In the genomic region with DNA sequence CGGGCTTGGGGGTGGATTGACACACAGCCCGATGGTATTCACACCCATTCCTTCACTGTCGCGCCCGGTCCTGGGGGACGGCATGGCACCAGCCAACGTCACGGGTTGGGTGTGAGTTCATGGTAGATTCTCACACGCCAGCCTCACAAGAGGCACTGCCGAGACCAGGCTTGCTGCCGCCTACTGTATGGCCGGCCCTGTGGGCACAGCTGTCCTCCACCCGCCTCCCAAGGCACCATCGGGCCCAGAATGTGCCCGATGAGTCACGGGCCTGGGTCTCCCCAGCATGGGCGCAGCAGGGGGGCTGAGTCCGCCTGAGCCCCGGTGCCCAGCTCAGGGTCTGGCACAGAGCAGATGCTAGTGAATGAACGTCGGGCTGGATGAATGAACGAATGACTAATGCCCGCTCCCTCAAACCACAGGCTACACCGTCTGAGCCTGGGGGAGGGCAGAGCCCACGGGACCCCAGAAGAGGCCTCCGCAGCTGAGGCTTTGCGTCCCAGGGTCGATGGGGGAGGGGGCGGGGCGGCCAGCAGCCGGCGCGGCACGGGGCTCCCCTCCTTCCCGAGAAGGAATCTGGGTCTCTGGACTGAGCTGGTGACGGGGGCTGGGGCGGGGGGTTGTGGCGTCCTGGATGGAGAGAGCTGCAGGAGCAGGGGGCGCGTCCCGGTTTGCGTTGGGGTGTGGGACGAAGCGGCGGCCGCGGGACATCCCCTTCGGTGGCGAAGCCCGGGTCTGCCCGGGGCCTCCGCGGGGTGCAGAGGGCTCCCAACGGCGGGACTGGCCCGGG, we compare ENCODE assay signal across 8 cellular contexts. TPM values are rescaled to one million over a fixed set of nuclear protein-coding genes. Genes with fewer than 3 reads are reported as not detected.
DNase-seq lines count a peak whose midpoint lies in the region; ATAC-seq and TF ChIP-seq lines count a peak whose summit lies in the region.

No MANE protein-coding gene starts in this region.

- H3K4me1 Mint-ChIP-seq in IgD-negative memory B cell: peaks cover 0 to 9% (median 0%) of the 10 kb centered on the region in 3 donors

- peaks cover 4 to 22% of the 10 kb centered on the region in 2 donors for H3K4me1 ChIP-seq in left lung
- H3K4me1 ChIP-seq in stomach smooth muscle (ENCODE audit: control insufficient read depth, insufficient read depth, low read length): peaks cover 41% of the 10 kb centered on the region

- no peak for TF ChIP-seq CTCF in AG09309 (IDR thresholded peaks at IDR 0.05; ENCODE audit: control insufficient read depth, insufficient read depth, low read depth, low read length, missing control alignments)
- no peak for TF ChIP-seq CTCF in cardiac fibroblast (IDR thresholded peaks at IDR 0.05; ENCODE audit: low read depth, low read length)
- TF ChIP-seq CTCF in left lung (IDR thresholded peaks at IDR 0.05): no peak

- intact Hi-C loops in left lung (cut with DNase I): no loop called here

- H3K9me3 ChIP-seq in left lung (no peaks in the 10 kb centered on the region), stomach smooth muscle (ENCODE audit: control insufficient read depth in 2 of 2, low read length in 2 of 2) (no peaks in the 10 kb centered on the region)

- H3K4me3 ChIP-seq in AG09309 (ENCODE audit: control insufficient read depth, low read depth, low read length) (peak overlapping the region; percentile 37), cardiac fibroblast (replicated peaks in 1 of 2; ENCODE audit: low read depth in 2 of 2, low read length in 2 of 2) (peak overlapping the region; percentile 40 to 41), left lung (peak overlapping the region; percentile 49 to 51), stomach smooth muscle (ENCODE audit: low read length in 2 of 2) (peak overlapping the region; percentile 54 to 82)

- H3K9ac ChIP-seq in stomach smooth muscle (ENCODE audit: low read length in 2 of 2): peak overlapping the region; percentile 71 to 78

- H3K9me3 Mint-ChIP-seq in IgD-negative memory B cell: peaks cover 0 to 2% (median 0%) of the 10 kb centered on the region in 3 donors

- peak overlapping the region; percentile 74 to 85 (median 82) for H3K4me3 Mint-ChIP-seq in IgD-negative memory B cell

- peaks cover 15 to 54% of the 10 kb centered on the region in 2 donors for H3K27me3 ChIP-seq in left lung
- H3K27me3 ChIP-seq in stomach smooth muscle (ENCODE audit: control insufficient read depth in 1 of 2, insufficient read depth in 2 of 2, low read length in 2 of 2): peaks cover 2 to 9% of the 10 kb centered on the region in 2 donors

- H3K36me3 ChIP-seq in left lung (no peaks in the 10 kb centered on the region), stomach smooth muscle (ENCODE audit: control insufficient read depth in 2 of 2, insufficient read depth in 2 of 2, low read length in 2 of 2) (no peaks in the 10 kb centered on the region)

- DNase-seq in AG09309 (ENCODE audit: low read depth) (no peak), cardiac fibroblast (ENCODE audit: low read depth in 2 of 2) (peak; percentile 18 to 41), left lung (peak in 1 of 2 donors; percentile 44), putamen (ENCODE audit: low spot score) (no peak), erythroblast (lab: John Stamatoyannopoulos, UW) (no peak)

- ATAC-seq in left lung (peak; percentile 50), GM21717 (IDR thresholded peaks at IDR 0.05; ENCODE audit: unreplicated experiment) (no peak)

- H3K27me3 Mint-ChIP-seq in IgD-negative memory B cell: peaks cover 40% of the 10 kb centered on the region

- no peak for TF ChIP-seq POLR2A in erythroblast (IDR thresholded peaks at IDR 0.05; ENCODE audit: low read length)

- H3K27ac ChIP-seq in left lung: peak overlapping the region; percentile 61 to 62
- peak overlapping the region; percentile 93 for H3K27ac ChIP-seq in stomach smooth muscle (ENCODE audit: low read length)

- no peaks in the 10 kb centered on the region for H3K36me3 Mint-ChIP-seq in IgD-negative memory B cell

- H3K27ac Mint-ChIP-seq in IgD-negative memory B cell: no peak overlapping the region

RNA-seq across cellular contexts. Expression of gene PITPNM3, which starts 0.8 kb away (rescaled TPM):
- not detected for polyA plus RNA-seq in IgD-negative memory B cell
- 10 to 100 TPM; 12.3 to 13.8 TPM for total RNA-seq in left lung

Comparison
In these comparisons a context has a peak if more than half of its experiments do, and no peak if none do; other contexts are left out.
1. DNase-seq: peak in cardiac fibroblast (2 of 2); none in AG09309 (single experiment), putamen (single experiment) and erythroblast (0 of 2).
2. Peak in every context shown above with its lines, with median percentiles within 50 percentile points of each other: H3K4me3 ChIP-seq.